Comparison of ENCODE assay signal across 12 cellular contexts in genomic region chr20:56043227-56043626, GRCh38. TPM values are rescaled to one million over a fixed set of nuclear protein-coding genes. Genes with fewer than 3 reads are reported as not detected.
"Had no signal": no experiment of that assay in that cellular context is flagged by ENCODE, and none has a peak within 500 bp of the region (broad histone marks: within the 10 kb centered on the region; RNA-seq: fewer than 3 reads in every experiment).

No MANE protein-coding gene starts in this region.

- ATAC-seq: GM23338, HCT116 had no signal

- H3K4me2 ChIP-seq: GM23338 had no signal

- H3K9ac ChIP-seq: GM23248 had no signal

- H3K4me1 Mint-ChIP-seq: GM23338, H9 had no signal

- H3K27ac Mint-ChIP-seq: GM23338, H9, HFFc6 had no signal

- H3K36me3 ChIP-seq: HAP-1 had no signal

- H3K4me3 ChIP-seq: GM23248, GM23338, HAP-1 had no signal

- DNase-seq: GM23248, GOT3, H7, H9, HCEC 1CT, HFFc6 had no signal

- H3K27ac ChIP-seq: GM23248 had no signal

- H3K4me3 Mint-ChIP-seq: GM23338, H9, HFFc6 had no signal

- H3K9me3 ChIP-seq: HAP-1 had no signal

- FAIRE-seq: H1, H54 had no signal

- H2AFZ ChIP-seq: GM23248, GM23338 had no signal

- H3K4me1 ChIP-seq: HAP-1 had no signal

RNA-seq across cellular contexts. Expression of gene CBLN4, which starts 37.9 kb away (rescaled TPM):
- total RNA-seq: GM23248, GM23338, H4, H7, H9, HFFc6 had no signal
- polyA plus RNA-seq: GM23248, GM23338 had no signal
